8 cellular contexts compared by ENCODE assay signal in the genomic region with DNA sequence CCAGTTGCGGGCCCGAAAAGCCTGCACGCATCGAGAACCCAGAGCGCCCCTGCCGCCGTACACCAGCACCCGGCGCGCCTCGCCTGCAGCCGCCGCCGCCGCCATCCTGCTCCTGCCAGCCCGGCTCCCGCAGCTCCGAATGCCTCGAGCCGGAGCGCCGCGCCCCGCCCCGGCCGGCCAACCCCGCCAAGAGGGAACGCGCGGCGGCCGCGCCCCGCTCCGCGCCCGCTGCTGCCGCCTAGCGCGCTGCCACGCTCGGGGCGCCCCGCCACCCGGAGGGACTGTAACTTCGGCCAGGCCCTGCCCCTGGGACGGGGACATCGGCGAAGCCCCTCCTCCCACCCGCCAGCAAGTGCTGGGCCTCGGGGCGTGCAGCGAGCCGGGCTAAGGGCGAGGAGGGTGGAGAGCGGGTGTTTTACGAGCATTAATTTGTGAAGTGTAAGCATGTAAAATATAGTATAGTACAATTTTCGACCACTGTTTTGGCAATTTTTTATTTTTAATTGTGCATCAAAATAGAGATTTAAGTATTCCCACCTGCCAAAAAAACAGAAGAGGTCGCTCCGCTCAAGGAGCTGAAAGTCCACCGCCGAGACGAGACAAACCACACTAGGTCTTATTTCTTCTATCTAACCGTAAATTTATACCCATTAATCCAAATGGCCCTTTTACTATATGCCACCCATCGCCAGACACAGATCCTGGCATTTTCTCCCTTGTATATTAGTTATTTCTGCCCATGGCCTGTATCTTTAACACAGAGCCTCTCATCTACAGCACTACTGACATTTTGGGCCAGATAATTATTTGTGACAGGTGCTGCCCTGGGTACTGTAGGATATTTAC. TPM values are rescaled to one million over a fixed set of nuclear protein-coding genes. Genes with fewer than 3 reads are reported as not detected.
DNase-seq lines count a peak whose midpoint lies in the region; ATAC-seq lines count a peak whose summit lies in the region.

A gene (minus strand): TSS at position 141 of the 846 bp plus-strand sequence. CDS start 36 bp downstream, at position 105.

- peak; percentile 94 for ATAC-seq in HG02870 (IDR thresholded peaks at IDR 0.05; ENCODE audit: unreplicated experiment)

- DNase-seq in SIG-M5 treated with dmso at 0.1 percent for 504 hours (lab: John Stamatoyannopoulos, UW; ENCODE audit: unreplicated experiment) (peak; percentile 61), SIG-M5 (lab: John Stamatoyannopoulos, UW) (no peak), NCI-H1694 treated with DMSO at 0.1 percent for 48 hours (lab: John Stamatoyannopoulos, UW) (peak; percentile 61), cerebellum (ENCODE audit: low spot score) (peak; percentile 77), kidney glomerular epithelial cell (lab: John Stamatoyannopoulos, UW) (peak; percentile 11)
- DNase-seq in activated CD4-positive, alpha-beta T cell treated with anti-CD3 and anti-CD28 coated beads for 1 hour = peak; percentile 60
- peak; percentile 17 to 56 for DNase-seq in stimulated activated CD4-positive, alpha-beta T cell treated with anti-CD3 and anti-CD28 coated beads, Interleukin-1b, Interleukin-23, amount 100 ng/mL, for 1 hour (ENCODE audit: low read depth in 2 of 2)

RNA-seq across cellular contexts. Expression of the gene that starts here (rescaled TPM):
- 17.5 TPM for total RNA-seq in cerebellum
